In the genomic region with DNA sequence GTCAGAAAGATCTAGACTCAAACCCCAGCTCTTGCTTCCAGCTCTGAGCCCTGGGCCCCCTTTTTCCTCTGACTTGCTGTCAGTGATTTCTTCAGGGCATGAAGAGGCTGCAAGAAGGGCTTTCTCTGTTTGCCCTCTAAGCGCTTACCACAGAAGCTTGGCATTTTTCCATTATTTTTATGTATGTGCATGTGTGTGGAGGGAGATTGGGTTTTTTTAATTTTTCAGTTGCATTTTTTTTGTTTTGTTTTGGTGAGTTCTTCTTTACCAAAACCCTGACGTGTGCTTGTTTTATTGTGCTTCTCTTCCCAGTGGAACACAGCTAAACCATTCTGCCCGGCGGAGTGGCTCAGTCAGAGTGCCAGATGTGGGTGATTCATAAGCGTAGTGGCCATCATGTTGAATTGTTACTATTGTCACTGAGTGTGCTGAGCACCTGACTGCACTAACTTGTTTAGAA, we compare ENCODE assay signal across 12 cellular contexts.
A peak's percentile ranks its signal among the peaks of the same experiment; 100 is the strongest.
DNase-seq lines count a peak whose midpoint lies in the region; ATAC-seq, FAIRE-seq and TF ChIP-seq lines count a peak whose summit lies in the region.
"Had no signal": no experiment of that assay in that cellular context is flagged by ENCODE, and none has a peak within 500 bp of the region (broad histone marks: within the 10 kb centered on the region; RNA-seq: fewer than 3 reads in every experiment).

No MANE protein-coding gene starts in this region.

- no peak overlapping the region for H3K4me3 Mint-ChIP-seq in CD14-positive monocyte
- H3K4me3 Mint-ChIP-seq: activated CD8-positive, alpha-beta T cell treated with anti-CD3 and anti-CD28 coated beads for 36 hours; activated naive CD8-positive, alpha-beta T cell treated with anti-CD3 and anti-CD28 coated beads, Interleukin-2, amount 10 ng/mL, durations not matched to agents 7 days and 5 days had no signal

- CTCF ChIA-PET in AG04449 (lab: Yijun Ruan, JAX) = interaction anchor here (1.0 to 8.7 kb wide), 7 partner anchors 14 to 356 kb away, joined by 3 to 74 read pairs (median 5); no protein-coding TSS in a partner anchor

- H3K4me1 Mint-ChIP-seq in CD14-positive monocyte = peaks cover 21% of the 10 kb centered on the region
- H3K4me1 Mint-ChIP-seq: activated naive CD8-positive, alpha-beta T cell treated with anti-CD3 and anti-CD28 coated beads, Interleukin-2, amount 10 ng/mL, durations not matched to agents 7 days and 5 days had no signal

- H3K4me1 ChIP-seq in adrenal gland (replicated peaks in 1 of 2) = no peaks in the 10 kb centered on the region

- intact Hi-C loops in CD14-positive monocyte (cut with micrococcal nuclease) = no loop called here
- intact Hi-C loops in adrenal gland (cut with DNase I) = no loop called here

- H3K9me3 Mint-ChIP-seq in CD14-positive monocyte = no peaks in the 10 kb centered on the region
- H3K9me3 Mint-ChIP-seq: activated CD8-positive, alpha-beta T cell treated with anti-CD3 and anti-CD28 coated beads for 36 hours; activated naive CD8-positive, alpha-beta T cell treated with anti-CD3 and anti-CD28 coated beads, Interleukin-2, amount 10 ng/mL, durations not matched to agents 7 days and 5 days had no signal

- TF ChIP-seq CTCF in AG04449 (IDR thresholded peaks at IDR 0.05; ENCODE audit: insufficient read depth, low read length, missing control alignments) (no peak), astrocyte of the spinal cord (IDR thresholded peaks at IDR 0.05; ENCODE audit: low read depth, low read length) (no peak), CD14-positive monocyte (IDR thresholded peaks at IDR 0.05) (no peak), adrenal gland (IDR thresholded peaks at IDR 0.05) (no peak)

- H3K4me3 ChIP-seq in AG04449 (ENCODE audit: low read depth, low read length) (no peak overlapping the region), astrocyte of the spinal cord (ENCODE audit: low read depth, low read length) (no peak overlapping the region), adrenal gland (no peak overlapping the region)

- WGBS in adrenal gland, 4 donors = 68 to 85% (median 75%) methylated on average over 5 of the region's 5 CpGs

- ATAC-seq in HG03280 (IDR thresholded peaks at IDR 0.05; ENCODE audit: unreplicated experiment) = no peak
- no peak for ATAC-seq in HG02938 (IDR thresholded peaks at IDR 0.05; ENCODE audit: unreplicated experiment)
- ATAC-seq: activated CD8-positive, alpha-beta T cell treated with anti-CD3 and anti-CD28 coated beads for 36 hours had no signal

- no peaks in the 10 kb centered on the region for H3K36me3 ChIP-seq in adrenal gland (replicated peaks in 1 of 2)

- H3K36me3 Mint-ChIP-seq in CD14-positive monocyte = no peaks in the 10 kb centered on the region
- H3K36me3 Mint-ChIP-seq: activated naive CD8-positive, alpha-beta T cell treated with anti-CD3 and anti-CD28 coated beads, Interleukin-2, amount 10 ng/mL, durations not matched to agents 7 days and 5 days had no signal

- no peak overlapping the region for H3K27ac ChIP-seq in adrenal gland

- H3K27ac Mint-ChIP-seq in CD14-positive monocyte = no peak overlapping the region
- H3K27ac Mint-ChIP-seq: activated CD8-positive, alpha-beta T cell treated with anti-CD3 and anti-CD28 coated beads for 36 hours; activated naive CD8-positive, alpha-beta T cell treated with anti-CD3 and anti-CD28 coated beads, Interleukin-2, amount 10 ng/mL, durations not matched to agents 7 days and 5 days had no signal

- TF ChIP-seq POLR2A in H54 (IDR thresholded peaks at IDR 0.05; ENCODE audit: low read depth, low read length) = no peak
- no peak for TF ChIP-seq POLR2A in adrenal gland (IDR thresholded peaks at IDR 0.05)

- no peaks in the 10 kb centered on the region for H3K27me3 ChIP-seq in adrenal gland

- peak; percentile 45 for FAIRE-seq in H54 (lab: Jason Lieb, UNC)

- in situ Hi-C loops in astrocyte of the spinal cord (cut with HindIII; ENCODE audit: low sequenced_read_pairs) = no loop called here

- POLR2A ChIA-PET in AG04449 (lab: Yijun Ruan, JAX) = interaction anchor here (0.7 to 0.8 kb wide), 2 partner anchors 27 to 317 kb away, joined by 3 to 4 read pairs; no protein-coding TSS in a partner anchor

- H3K27me3 Mint-ChIP-seq in CD14-positive monocyte (ENCODE audit: low read depth in 3 of 3) = peaks cover 0 to 9% (median 7%) of the 10 kb centered on the region in 3 donors

- peak; percentile 24 for DNase-seq in AG04449 (ENCODE audit: low read depth, low spot score)
- DNase-seq in H54 (ENCODE audit: insufficient read length, low spot score) = no peak
- DNase-seq in astrocyte of the spinal cord (ENCODE audit: low read depth, low spot score) = peak; percentile 45
- DNase-seq in kidney glomerular epithelial cell (lab: John Stamatoyannopoulos, UW) = peak; percentile 5
- no peak for DNase-seq in CD14-positive monocyte (ENCODE audit: low spot score)
- DNase-seq in adrenal gland = no peak
- DNase-seq: activated CD8-positive, alpha-beta T cell treated with anti-CD3 and anti-CD28 coated beads for 36 hours; activated naive CD8-positive, alpha-beta T cell treated with anti-CD3 and anti-CD28 coated beads, Interleukin-2, amount 10 ng/mL, durations not matched to agents 7 days and 5 days; H7; stimulated activated naive CD4-positive, alpha-beta T cell treated with Interleukin-2 at 50 U/mL for 16 hours had no signal

- H3K9me3 ChIP-seq in adrenal gland (replicated peaks in 1 of 3) = no peaks in the 10 kb centered on the region

Comparison
In these comparisons a context has a peak if more than half of its experiments do, and no peak if none do; other contexts are left out.
1. DNase-seq: peak in AG04449 (single experiment), astrocyte of the spinal cord (single experiment) and kidney glomerular epithelial cell (single experiment); none in H54 (single experiment), CD14-positive monocyte (single experiment) and adrenal gland (0 of 7).